In genomic region chr5:176609724-176610429, GRCh38 we compare ENCODE assay signal across 8 cellular contexts. TPM values are rescaled to one million over a fixed set of nuclear protein-coding genes. Genes with fewer than 3 reads are reported as not detected.
DNase-seq lines count a peak whose midpoint lies in the region; ATAC-seq, FAIRE-seq and TF ChIP-seq lines count a peak whose summit lies in the region.

GPRIN1 (minus strand) TSS chr5:176610156; CDS start chr5:176599834, 10,322 bp downstream.

- dilution Hi-C loops in endothelial cell of umbilical vein (cut with MboI; ENCODE audit: extremely low pct_ligation_motif_present, low sequenced_read_pairs): no loop called here

- no peak for DNase-seq in AG09309 (ENCODE audit: low read depth)
- DNase-seq in NCI-H2227 (lab: John Stamatoyannopoulos, UW; ENCODE audit: unreplicated experiment): peak; percentile 86
- peak; percentile 64 to 70 for DNase-seq in activated CD4-positive, alpha-beta T cell treated with anti-CD3 and anti-CD28 coated beads, Interleukin-2, amount 50 U/mL, for 48 hours
- peak; percentile 59 for DNase-seq in endothelial cell of umbilical vein (ENCODE audit: low read depth, low spot score)
- DNase-seq in stromal cell of bone marrow (ENCODE audit: low read depth): peak; percentile 28

- peaks cover 6% of the 10 kb centered on the region for H3K4me1 ChIP-seq in endothelial cell of umbilical vein (ENCODE audit: control insufficient read depth, extremely low read depth, insufficient read depth, low read length)
- peaks cover 0 to 5% of the 10 kb centered on the region in 2 donors for H3K4me1 ChIP-seq in mucosa of rectum (ENCODE audit: control insufficient read depth in 2 of 2, insufficient read depth in 2 of 2, low read length in 2 of 2)

- peak; percentile 73 for FAIRE-seq in endothelial cell of umbilical vein (lab: Jason Lieb, UNC)

- CTCF ChIA-PET in endothelial cell of umbilical vein (lab: Charles Lee): interaction anchor here (1.0 to 1.3 kb wide), 4 partner anchors 10 to 193 kb away, joined by 3 to 4 read pairs (median 3); partner anchors contain the start of gene CLTB

- H3K9me1 ChIP-seq in endothelial cell of umbilical vein (replicated peaks; ENCODE audit: control insufficient read depth, extremely low read depth, insufficient read depth, low read length): no peaks in the 10 kb centered on the region

- H3K9ac ChIP-seq in endothelial cell of umbilical vein (replicated peaks; ENCODE audit: extremely low read depth, insufficient read depth, low read length): peak within 1 kb of the TSS; percentile 54
- peak within 1 kb of the TSS in 1 of 2 donors; percentile 32 for H3K9ac ChIP-seq in mucosa of rectum (ENCODE audit: low read depth in 1 of 2, low read length in 2 of 2)

- ATAC-seq in GM18511 (IDR thresholded peaks at IDR 0.05; ENCODE audit: unreplicated experiment): peak; percentile 78
- peak; percentile 71 for ATAC-seq in HG02973 (IDR thresholded peaks at IDR 0.05; ENCODE audit: unreplicated experiment)

- H3K79me2 ChIP-seq in endothelial cell of umbilical vein (ENCODE audit: control insufficient read depth, insufficient read depth, low read length): no peaks in the 10 kb centered on the region

- POLR2A ChIA-PET in endothelial cell of umbilical vein (lab: Charles Lee): no interaction called here

- no peaks in the 10 kb centered on the region for H4K20me1 ChIP-seq in endothelial cell of umbilical vein (replicated peaks; ENCODE audit: control insufficient read depth, extremely low read depth, insufficient read depth, low read length)

- H3K4me2 ChIP-seq in endothelial cell of umbilical vein (ENCODE audit: insufficient read depth, low read length): peak within 1 kb of the TSS; percentile 65

- no TSS peak for BruUV-seq in endothelial cell of umbilical vein (replicated peaks; lab: Mats Ljungman, UMichigan)

- no peaks in the 10 kb centered on the region for H3K27me3 ChIP-seq in endothelial cell of umbilical vein (ENCODE audit: control insufficient read depth in 2 of 2, insufficient read depth in 2 of 2, low read length in 2 of 2)
- peaks cover 4 to 13% of the 10 kb centered on the region in 2 donors for H3K27me3 ChIP-seq in mucosa of rectum (ENCODE audit: control insufficient read depth in 2 of 2, insufficient read depth in 2 of 2, low read length in 2 of 2)

- peak within 1 kb of the TSS; percentile 86 for H2AFZ ChIP-seq in endothelial cell of umbilical vein (ENCODE audit: low read depth, low read length)

- H3K36me3 ChIP-seq in endothelial cell of umbilical vein (ENCODE audit: control insufficient read depth in 2 of 2, extremely low read depth in 1 of 2, insufficient read depth in 2 of 2, low read length in 2 of 2): no peaks in the 10 kb centered on the region
- H3K36me3 ChIP-seq in mucosa of rectum (ENCODE audit: control insufficient read depth in 2 of 2, insufficient read depth in 2 of 2, low read length in 2 of 2): no peaks in the 10 kb centered on the region

- intact Hi-C loops in endothelial cell of umbilical vein (cut with micrococcal nuclease): loop anchor here (1.0 to 10.0 kb wide), 2 partner anchors 37 to 165 kb away; partner anchors contain the start of genes FAF2 and TSPAN17

- no peak for TF ChIP-seq POLR2A in endothelial cell of umbilical vein (IDR thresholded peaks at IDR 0.05; ENCODE audit: low read depth, low read length)

- H3K27ac ChIP-seq in endothelial cell of umbilical vein (ENCODE audit: insufficient read depth, low read depth, low read length) (no peak within 1 kb of the TSS), mucosa of rectum (ENCODE audit: low read depth in 2 of 2, low read length in 2 of 2) (no peak within 1 kb of the TSS)

- H3K9me3 ChIP-seq in endothelial cell of umbilical vein (replicated peaks; ENCODE audit: control insufficient read depth, insufficient read depth, low read length): no peaks in the 10 kb centered on the region
- no peaks in the 10 kb centered on the region for H3K9me3 ChIP-seq in mucosa of rectum (ENCODE audit: control insufficient read depth in 2 of 2, low read length in 2 of 2)

- TF ChIP-seq CTCF in AG09309 (IDR thresholded peaks at IDR 0.05; ENCODE audit: control insufficient read depth, insufficient read depth, low read depth, low read length, missing control alignments) (no peak), endothelial cell of umbilical vein (IDR thresholded peaks at IDR 0.05; ENCODE audit: extremely low read depth in 1 of 2, insufficient read depth in 1 of 2, low read depth in 1 of 2, low read length in 2 of 2) (peak; percentile 20 to 35)

- H3K4me3 ChIP-seq in AG09309 (ENCODE audit: control insufficient read depth, low read depth, low read length): peak within 1 kb of the TSS; percentile 67
- H3K4me3 ChIP-seq in endothelial cell of umbilical vein (replicated peaks in 1 of 3; ENCODE audit: insufficient read depth in 1 of 3, low read depth in 1 of 3, low read length in 3 of 3): peak within 1 kb of the TSS; percentile 18 to 63 (median 47)
- H3K4me3 ChIP-seq in mucosa of rectum (ENCODE audit: low read length in 2 of 2): peak within 1 kb of the TSS; percentile 61 to 62

TF ChIP-seq in endothelial cell of umbilical vein, 7 proteins besides CTCF, POLR2A, EP300 and RAD21:
- TF ChIP-seq MAX (IDR thresholded peaks at IDR 0.05; ENCODE audit: insufficient read depth, insufficient read length): no peak
- TF ChIP-seq MYC (IDR thresholded peaks at IDR 0.05; ENCODE audit: low read depth, low read length): no peak
- TF ChIP-seq FOS (IDR thresholded peaks at IDR 0.05; ENCODE audit: borderline replicate concordance, insufficient read depth, low read length): no peak
- no peak for TF ChIP-seq POLR2AphosphoS5 (IDR thresholded peaks at IDR 0.05; ENCODE audit: insufficient read depth, low read depth, low read length)
- no peak for TF ChIP-seq GATA2 (IDR thresholded peaks at IDR 0.05; ENCODE audit: insufficient read depth, insufficient read length, low read depth, low read length)
- TF ChIP-seq JUN (IDR thresholded peaks at IDR 0.05; ENCODE audit: borderline replicate concordance, insufficient read depth, insufficient read length, low read depth): no peak

RNA-seq across cellular contexts. Expression of gene GPRIN1, which starts in this region (rescaled TPM):
- 9.3 and 10.4 TPM in 2 replicates for total RNA-seq in endothelial cell of umbilical vein
- polyA plus RNA-seq in endothelial cell of umbilical vein: 2.4 and 2.6 TPM in 2 replicates
- 3.2 and 4.2 TPM in 2 replicates for polyA plus RNA-seq in endothelial cell of umbilical vein (2011; cell fraction: cytosol; rRNA removed)
- polyA plus RNA-seq in endothelial cell of umbilical vein (2011; cell fraction: nucleus; rRNA removed): 2.6 and 3.1 TPM in 2 replicates
- polyA plus RNA-seq in endothelial cell of umbilical vein (2012): 6.2 TPM in 2 replicates
- polyA minus RNA-seq in endothelial cell of umbilical vein: 2.7 and 3.4 TPM in 2 replicates
- 4.4 TPM for polyA minus RNA-seq in endothelial cell of umbilical vein (2011; cell fraction: cytosol; rRNA and poly(A)+ RNA removed)
- polyA minus RNA-seq in endothelial cell of umbilical vein (2011; cell fraction: nucleus; rRNA and poly(A)+ RNA removed): 1.8 and 2.9 TPM in 2 replicates
